Comparison of ENCODE assay signal across 10 cellular contexts in genomic region chr12:90013409-90013808, GRCh38.
A peak's percentile ranks its signal among the peaks of the same experiment; 100 is the strongest.
DNase-seq lines count a peak whose midpoint lies in the region; ATAC-seq and TF ChIP-seq lines count a peak whose summit lies in the region.
"Had no signal": no experiment of that assay in that cellular context is flagged by ENCODE, and none has a peak within 500 bp of the region (broad histone marks: within the 10 kb centered on the region; RNA-seq: fewer than 3 reads in every experiment).

No MANE protein-coding gene starts in this region.

- H3K36me3 ChIP-seq in left ventricle myocardium inferior (no peaks in the 10 kb centered on the region), heart left ventricle (no peaks in the 10 kb centered on the region)
- H3K36me3 ChIP-seq: BLaER1 treated with 17β-estradiol and CSF1 and Interleukin-3, amounts not matched to agents 10 nM and 100 nM had no signal

- H3K4me1 ChIP-seq in left ventricle myocardium inferior (no peaks in the 10 kb centered on the region), heart left ventricle (peaks cover 0 to 2% (median 0%) of the 10 kb centered on the region in 12 donors)

- H3K27me3 ChIP-seq in left ventricle myocardium inferior (ENCODE audit: low read depth): no peaks in the 10 kb centered on the region
- H3K27me3 ChIP-seq in heart left ventricle: no peaks in the 10 kb centered on the region
- H3K27me3 ChIP-seq: BLaER1 treated with 17β-estradiol and CSF1 and Interleukin-3, amounts not matched to agents 10 nM and 100 nM had no signal

- no peak overlapping the region for H3K27ac Mint-ChIP-seq in stimulated activated naive B cell treated with anti-CD40 and anti-IgM and Interleukin-4, amounts not matched to agents 10 μg/mL and 1 μg/mL and 100 μg/mL, for 72 hours

- no peaks in the 10 kb centered on the region for H3K9me3 ChIP-seq in left ventricle myocardium inferior (replicated peaks)
- H3K9me3 ChIP-seq in heart left ventricle: no peaks in the 10 kb centered on the region
- H3K9me3 ChIP-seq: BLaER1 treated with 17β-estradiol and CSF1 and Interleukin-3, amounts not matched to agents 10 nM and 100 nM had no signal

- intact Hi-C loops in left ventricle myocardium inferior (cut with micrococcal nuclease): no loop called here
- intact Hi-C loops in heart left ventricle (cut with DNase I): no loop called here

- H3K36me3 Mint-ChIP-seq in stimulated activated naive B cell treated with anti-CD40 and anti-IgM and Interleukin-4, amounts not matched to agents 10 μg/mL and 1 μg/mL and 100 μg/mL, for 72 hours: no peaks in the 10 kb centered on the region

- H3K27me3 Mint-ChIP-seq in stimulated activated naive B cell treated with anti-CD40 and anti-IgM and Interleukin-4, amounts not matched to agents 10 μg/mL and 1 μg/mL and 100 μg/mL, for 72 hours: no peaks in the 10 kb centered on the region

- H3K9me3 Mint-ChIP-seq in stimulated activated naive B cell treated with anti-CD40 and anti-IgM and Interleukin-4, amounts not matched to agents 10 μg/mL and 1 μg/mL and 100 μg/mL, for 72 hours: no peaks in the 10 kb centered on the region

- H3K27ac ChIP-seq in left ventricle myocardium inferior (replicated peaks): no peak overlapping the region
- no peak overlapping the region for H3K27ac ChIP-seq in heart left ventricle
- H3K27ac ChIP-seq: BLaER1 treated with 17β-estradiol and CSF1 and Interleukin-3, amounts not matched to agents 10 nM and 100 nM had no signal

- no peak for ATAC-seq in heart left ventricle
- peak; percentile 81 for ATAC-seq in HG03095 (IDR thresholded peaks at IDR 0.05; ENCODE audit: unreplicated experiment)
- ATAC-seq in stimulated activated naive B cell treated with anti-CD40 and anti-IgM and Interleukin-4, amounts not matched to agents 10 μg/mL and 1 μg/mL and 100 μg/mL, for 72 hours (replicated peaks): peak; percentile 70 to 82

- H3K4me3 ChIP-seq in left ventricle myocardium inferior (no peak overlapping the region), heart left ventricle (no peak overlapping the region), astrocyte of the spinal cord (ENCODE audit: low read depth, low read length) (no peak overlapping the region)
- H3K4me3 ChIP-seq: BLaER1 treated with 17β-estradiol and CSF1 and Interleukin-3, amounts not matched to agents 10 nM and 100 nM had no signal

- no peak for TF ChIP-seq POLR2A in heart left ventricle (IDR thresholded peaks at IDR 0.05)

- peaks cover 19 to 36% of the 10 kb centered on the region in 2 donors for H3K4me1 Mint-ChIP-seq in stimulated activated naive B cell treated with anti-CD40 and anti-IgM and Interleukin-4, amounts not matched to agents 10 μg/mL and 1 μg/mL and 100 μg/mL, for 72 hours

- in situ Hi-C loops in astrocyte of the spinal cord (cut with HindIII; ENCODE audit: low sequenced_read_pairs): no loop called here

- DNase-seq in left ventricle myocardium inferior (no peak), heart left ventricle (no peak), astrocyte of the spinal cord (ENCODE audit: low read depth, low spot score) (no peak), RKO (ENCODE audit: low spot score) (no peak), NCI-H2171 (lab: John Stamatoyannopoulos, UW) (no peak), GOT3 (lab: John Stamatoyannopoulos, UW) (no peak)
- DNase-seq in stimulated activated naive B cell treated with anti-CD40 and anti-IgM and Interleukin-4, amounts not matched to agents 10 μg/mL and 1 μg/mL and 100 μg/mL, for 72 hours: no peak
- DNase-seq: central memory CD4-positive, alpha-beta T cell had no signal

- no peak overlapping the region for H3K4me3 Mint-ChIP-seq in stimulated activated naive B cell treated with anti-CD40 and anti-IgM and Interleukin-4, amounts not matched to agents 10 μg/mL and 1 μg/mL and 100 μg/mL, for 72 hours

- TF ChIP-seq CTCF in left ventricle myocardium inferior (IDR thresholded peaks at IDR 0.05; ENCODE audit: borderline replicate concordance): peak; percentile 15
- TF ChIP-seq CTCF in heart left ventricle (IDR thresholded peaks at IDR 0.05): peak in 1 of 12 donors; percentile 25
- TF ChIP-seq CTCF in astrocyte of the spinal cord (IDR thresholded peaks at IDR 0.05; ENCODE audit: low read depth, low read length): peak; percentile 44

Comparison
In these comparisons a context has a peak if more than half of its experiments do, and no peak if none do; other contexts are left out.
1. ATAC-seq: peak in HG03095 (single experiment) and stimulated activated naive B cell treated with anti-CD40 and anti-IgM and Interleukin-4, amounts not matched to agents 10 μg/mL and 1 μg/mL and 100 μg/mL, for 72 hours (2 of 2); none in heart left ventricle (0 of 4).